In the genomic region with DNA sequence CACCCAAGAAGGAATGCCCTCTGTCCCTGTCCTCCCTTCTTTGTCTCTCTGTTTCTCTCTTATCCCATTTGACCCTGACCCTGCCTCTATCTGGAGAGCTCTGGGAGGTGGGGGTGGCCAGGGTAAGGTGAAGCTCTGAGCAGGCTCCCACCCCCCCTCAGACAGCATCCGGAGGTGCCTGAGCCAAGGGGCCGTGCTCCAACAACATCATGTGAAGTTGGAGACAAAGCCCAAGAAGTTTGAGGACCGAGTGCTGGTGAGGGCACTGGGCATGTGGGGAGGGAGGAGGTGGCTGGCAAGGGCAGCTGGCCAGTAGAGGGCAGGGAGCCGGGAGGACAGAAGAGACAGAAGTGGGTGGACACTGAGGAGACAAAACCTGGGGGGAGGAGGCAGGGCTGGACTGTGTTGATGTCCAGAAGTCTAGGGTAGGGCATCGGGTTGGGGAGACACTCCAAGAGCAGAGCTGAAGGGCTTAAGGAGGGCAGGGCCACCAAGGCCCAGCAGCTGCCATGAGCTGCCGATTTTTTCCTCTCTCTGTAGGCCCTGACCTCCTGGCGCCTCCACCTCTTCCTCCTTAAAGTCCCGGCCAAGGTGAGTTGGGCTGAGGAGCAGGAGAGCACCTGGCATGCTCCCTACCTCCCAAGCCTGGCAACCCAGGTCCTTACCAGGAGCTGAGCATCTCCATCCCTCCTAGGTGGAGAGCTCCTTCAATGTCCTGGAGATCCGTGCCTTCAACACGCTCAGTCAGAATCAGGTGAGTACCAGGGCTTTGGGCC, we compare ENCODE assay signal across 13 cellular contexts. TPM values are rescaled to one million over a fixed set of nuclear protein-coding genes. Genes with fewer than 3 reads are reported as not detected.
A peak's percentile ranks its signal among the peaks of the same experiment; 100 is the strongest.
DNase-seq lines count a peak whose midpoint lies in the region; ATAC-seq lines count a peak whose summit lies in the region.
"Had no signal": no experiment of that assay in that cellular context is flagged by ENCODE, and none has a peak within 500 bp of the region (broad histone marks: within the 10 kb centered on the region; RNA-seq: fewer than 3 reads in every experiment).

No MANE protein-coding gene starts in this region.

- intact Hi-C loops in activated T-helper 2 cell treated with anti-CD3 and anti-CD28 coated beads, Interferon-gamma antibody, Interleukin-2, Interleukin-4, amounts not matched to agents 10 μg/mL and 5 μg/mL and 100 μg/mL, durations not matched to agents 14 hours and 24 hours and 36 hours (cut with micrococcal nuclease), result loop anchor here (1.0 to 2.0 kb wide), 2 partner anchors 41 to 65 kb away; partner anchors contain the start of genes DHRS4L2 and PCK2
- intact Hi-C loops in naive thymus-derived CD4-positive, alpha-beta T cell (cut with micrococcal nuclease), result no loop called here

- H3K27ac Mint-ChIP-seq in activated T-helper 2 cell treated with anti-CD3 and anti-CD28 coated beads, Interferon-gamma antibody, Interleukin-2, Interleukin-4, amounts not matched to agents 10 μg/mL and 5 μg/mL and 100 μg/mL, durations not matched to agents 14 hours and 24 hours and 36 hours, result no peak overlapping the region
- H3K27ac Mint-ChIP-seq in naive thymus-derived CD4-positive, alpha-beta T cell, result peak overlapping the region in 1 of 9 donors; percentile 52

- H3K9me3 ChIP-seq in naive thymus-derived CD4-positive, alpha-beta T cell (ENCODE audit: control insufficient read depth in 2 of 3, low read length in 3 of 3), result no peaks in the 10 kb centered on the region
- H3K9me3 ChIP-seq: gastrocnemius medialis had no signal

- peak; percentile 6 for DNase-seq in 8988T
- DNase-seq in D341Med (ENCODE audit: low spot score), result peak; percentile 8
- DNase-seq in activated T-helper 2 cell treated with anti-CD3 and anti-CD28 coated beads, Interferon-gamma antibody, Interleukin-2, Interleukin-4, amounts not matched to agents 10 μg/mL and 5 μg/mL and 100 μg/mL, durations not matched to agents 14 hours and 24 hours and 36 hours (ENCODE audit: low spot score), result no peak
- DNase-seq in naive thymus-derived CD4-positive, alpha-beta T cell, result no peak
- no peak for DNase-seq in midbrain (lab: John Stamatoyannopoulos, UW)
- no peak for DNase-seq in NOMO-1 treated with DMSO at 0.1 percent for 48 hours (lab: John Stamatoyannopoulos, UW; ENCODE audit: unreplicated experiment)
- DNase-seq in NCI-H2081 (lab: John Stamatoyannopoulos, UW), result no peak
- DNase-seq: gastrocnemius medialis, NCI-H2029, NCI-H774, Right ventricle myocardium superior had no signal

- H3K36me3 Mint-ChIP-seq in activated T-helper 2 cell treated with anti-CD3 and anti-CD28 coated beads, Interferon-gamma antibody, Interleukin-2, Interleukin-4, amounts not matched to agents 10 μg/mL and 5 μg/mL and 100 μg/mL, durations not matched to agents 14 hours and 24 hours and 36 hours (ENCODE audit: low read depth), result no peaks in the 10 kb centered on the region
- H3K36me3 Mint-ChIP-seq in naive thymus-derived CD4-positive, alpha-beta T cell, result peaks cover 0 to 1% (median 0%) of the 10 kb centered on the region in 5 donors

- H3K9me3 Mint-ChIP-seq in activated T-helper 2 cell treated with anti-CD3 and anti-CD28 coated beads, Interferon-gamma antibody, Interleukin-2, Interleukin-4, amounts not matched to agents 10 μg/mL and 5 μg/mL and 100 μg/mL, durations not matched to agents 14 hours and 24 hours and 36 hours, result no peaks in the 10 kb centered on the region
- H3K9me3 Mint-ChIP-seq in naive thymus-derived CD4-positive, alpha-beta T cell, result no peaks in the 10 kb centered on the region

- no peak overlapping the region for H3K4me3 ChIP-seq in naive thymus-derived CD4-positive, alpha-beta T cell (ENCODE audit: low read length)
- H3K4me3 ChIP-seq: gastrocnemius medialis had no signal

- CTCF ChIA-PET in naive thymus-derived CD4-positive, alpha-beta T cell (lab: Charles Lee), result interaction anchor here (0.6 to 8.4 kb wide), 3 partner anchors 23 to 52 kb away, joined by 3 to 246 read pairs (median 3); no protein-coding TSS in a partner anchor

- no peaks in the 10 kb centered on the region for H3K36me3 ChIP-seq in naive thymus-derived CD4-positive, alpha-beta T cell (ENCODE audit: control insufficient read depth in 2 of 3, insufficient read depth in 3 of 3, low read length in 3 of 3)
- H3K36me3 ChIP-seq: gastrocnemius medialis had no signal

- peaks cover 17% of the 10 kb centered on the region for H3K4me1 Mint-ChIP-seq in activated T-helper 2 cell treated with anti-CD3 and anti-CD28 coated beads, Interferon-gamma antibody, Interleukin-2, Interleukin-4, amounts not matched to agents 10 μg/mL and 5 μg/mL and 100 μg/mL, durations not matched to agents 14 hours and 24 hours and 36 hours (ENCODE audit: low read depth)
- peaks cover 8 to 19% (median 17%) of the 10 kb centered on the region in 7 donors for H3K4me1 Mint-ChIP-seq in naive thymus-derived CD4-positive, alpha-beta T cell

- H3K27me3 Mint-ChIP-seq in activated T-helper 2 cell treated with anti-CD3 and anti-CD28 coated beads, Interferon-gamma antibody, Interleukin-2, Interleukin-4, amounts not matched to agents 10 μg/mL and 5 μg/mL and 100 μg/mL, durations not matched to agents 14 hours and 24 hours and 36 hours (ENCODE audit: low read depth), result peaks cover 22% of the 10 kb centered on the region
- peaks cover 11 to 35% (median 19%) of the 10 kb centered on the region in 5 donors for H3K27me3 Mint-ChIP-seq in naive thymus-derived CD4-positive, alpha-beta T cell

- peaks cover 0 to 8% of the 10 kb centered on the region in 2 donors for H3K4me1 ChIP-seq in naive thymus-derived CD4-positive, alpha-beta T cell (ENCODE audit: control insufficient read depth in 2 of 2, insufficient read depth in 2 of 2, low read length in 2 of 2)

- peak overlapping the region; percentile 79 for H3K4me3 Mint-ChIP-seq in activated T-helper 2 cell treated with anti-CD3 and anti-CD28 coated beads, Interferon-gamma antibody, Interleukin-2, Interleukin-4, amounts not matched to agents 10 μg/mL and 5 μg/mL and 100 μg/mL, durations not matched to agents 14 hours and 24 hours and 36 hours (ENCODE audit: low read depth)
- peak overlapping the region in 9 of 10 donors; percentile 69 to 91 (median 78) for H3K4me3 Mint-ChIP-seq in naive thymus-derived CD4-positive, alpha-beta T cell

- no peak for ATAC-seq in naive thymus-derived CD4-positive, alpha-beta T cell
- ATAC-seq in GM18519 (IDR thresholded peaks at IDR 0.05; ENCODE audit: low FRiP score, unreplicated experiment), result no peak
- ATAC-seq: gastrocnemius medialis, right cardiac atrium had no signal

- POLR2A ChIA-PET in naive thymus-derived CD4-positive, alpha-beta T cell (lab: Charles Lee), result interaction anchor here (2.8 kb wide), 1 partner anchor 60 kb away, joined by 10 read pairs; the partner anchor contains the start of genes DCAF11 and NRL

- H3K27me3 ChIP-seq in naive thymus-derived CD4-positive, alpha-beta T cell (ENCODE audit: control insufficient read depth in 2 of 2, insufficient read depth in 2 of 2, low read length in 2 of 2), result no peaks in the 10 kb centered on the region

- H3K27ac ChIP-seq in naive thymus-derived CD4-positive, alpha-beta T cell (ENCODE audit: low read depth, low read length), result no peak overlapping the region
- H3K27ac ChIP-seq: gastrocnemius medialis had no signal

RNA-seq across cellular contexts. Expression of gene CARMIL3, which starts 1.9 kb away (rescaled TPM):
- total RNA-seq in activated T-helper 2 cell treated with anti-CD3 and anti-CD28 coated beads, Interferon-gamma antibody, Interleukin-2, Interleukin-4, amounts not matched to agents 10 μg/mL and 5 μg/mL and 100 μg/mL, durations not matched to agents 14 hours and 24 hours and 36 hours, result 1.3 and 1.7 TPM in 2 replicates
- 1 to 10 TPM in 2 of 5 experiments, under 1 TPM in 3; 0.08 to 1.7 (median 0.27) TPM for total RNA-seq in naive thymus-derived CD4-positive, alpha-beta T cell
- polyA plus RNA-seq in naive thymus-derived CD4-positive, alpha-beta T cell, result not detected

RNA-seq across cellular contexts. Expression of gene CPNE6, which starts 17.6 kb away (rescaled TPM):
- not detected in 2 replicates for total RNA-seq in activated T-helper 2 cell treated with anti-CD3 and anti-CD28 coated beads, Interferon-gamma antibody, Interleukin-2, Interleukin-4, amounts not matched to agents 10 μg/mL and 5 μg/mL and 100 μg/mL, durations not matched to agents 14 hours and 24 hours and 36 hours
- under 1 TPM in 1 of 5 experiments, not detected in 4; 0.12 TPM for total RNA-seq in naive thymus-derived CD4-positive, alpha-beta T cell
- polyA plus RNA-seq in naive thymus-derived CD4-positive, alpha-beta T cell, result not detected
- total RNA-seq: gastrocnemius medialis, Right ventricle myocardium superior had no signal

RNA-seq across cellular contexts. Expression of gene PCK2, which starts 40.4 kb away (rescaled TPM):
- 62.7 and 62.8 TPM in 2 replicates for total RNA-seq in activated T-helper 2 cell treated with anti-CD3 and anti-CD28 coated beads, Interferon-gamma antibody, Interleukin-2, Interleukin-4, amounts not matched to agents 10 μg/mL and 5 μg/mL and 100 μg/mL, durations not matched to agents 14 hours and 24 hours and 36 hours
- total RNA-seq in naive thymus-derived CD4-positive, alpha-beta T cell, result 10 to 100 TPM in 4 of 5 experiments, 1 to 10 TPM in 1; 9.1 to 56.2 (median 14.4) TPM
- polyA plus RNA-seq in naive thymus-derived CD4-positive, alpha-beta T cell, result 10 to 100 TPM in 1 of 2 donors, 1 to 10 TPM in 1; 7.2 to 14.5 TPM

Comparison
In these comparisons a context has a peak if more than half of its experiments do, and no peak if none do; other contexts are left out.
1. DNase-seq: peak in 8988T (single experiment) and D341Med (single experiment); none in activated T-helper 2 cell treated with anti-CD3 and anti-CD28 coated beads, Interferon-gamma antibody, Interleukin-2, Interleukin-4, amounts not matched to agents 10 μg/mL and 5 μg/mL and 100 μg/mL, durations not matched to agents 14 hours and 24 hours and 36 hours (single experiment), naive thymus-derived CD4-positive, alpha-beta T cell (0 of 9), midbrain (single experiment), NOMO-1 treated with DMSO at 0.1 percent for 48 hours (single experiment) and NCI-H2081 (0 of 2).